Comparison of ENCODE assay signal across 17 cellular contexts in the genomic region with DNA sequence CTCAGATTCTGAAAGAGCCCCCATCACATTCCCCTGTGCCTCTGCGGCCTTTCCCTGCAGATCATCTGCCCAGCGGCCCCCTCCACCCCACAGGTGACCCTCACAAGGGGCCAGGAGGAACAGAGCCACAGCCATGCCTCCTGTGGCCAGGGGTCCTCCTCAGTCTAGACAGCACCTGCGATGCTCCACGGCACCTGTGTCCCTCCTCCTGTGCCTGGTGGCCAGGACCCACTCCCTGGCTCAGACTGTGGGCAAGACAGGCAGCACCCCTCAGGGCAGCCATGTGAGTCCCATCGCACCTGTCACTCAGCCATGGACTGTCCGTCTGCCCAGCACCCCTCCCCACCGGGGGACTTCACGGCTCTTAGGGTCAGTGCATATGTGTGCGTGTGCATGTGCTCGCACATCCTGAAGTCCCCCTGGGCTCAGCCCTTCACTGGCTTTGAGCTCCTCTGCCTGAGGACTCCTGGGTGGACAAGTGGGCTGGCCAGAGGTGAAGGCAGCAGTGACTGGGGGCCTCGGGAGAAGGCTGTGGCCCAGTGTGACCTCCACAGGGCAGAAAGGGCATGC.
"Had no signal": no experiment of that assay in that cellular context is flagged by ENCODE, and none has a peak within 500 bp of the region (broad histone marks: within the 10 kb centered on the region; RNA-seq: fewer than 3 reads in every experiment).

No MANE protein-coding gene starts in this region.

- H3K9me3 Mint-ChIP-seq: activated naive CD8-positive, alpha-beta T cell treated with anti-CD3 and anti-CD28 coated beads for 36 hours; activated T-cell treated with anti-CD3 and anti-CD28 coated beads, Interleukin-2, amount 50 U/mL, for 4 hours; nephron progenitor cell had no signal

- H3K27ac ChIP-seq: coronary artery, esophagus muscularis mucosa, uterus had no signal

- H3K4me1 Mint-ChIP-seq: activated naive CD8-positive, alpha-beta T cell treated with anti-CD3 and anti-CD28 coated beads for 36 hours had no signal

- DNase-seq: activated CD8-positive, alpha-beta memory T cell treated with anti-CD3 and anti-CD28 coated beads, Interleukin-2, amount 50 U/mL, for 4 hours; activated naive CD4-positive, alpha-beta T cell treated with Interleukin-2 at 50 U/mL for 16 hours; activated naive CD8-positive, alpha-beta T cell treated with anti-CD3 and anti-CD28 coated beads for 36 hours; activated T-cell treated with anti-CD3 and anti-CD28 coated beads, Interleukin-2, amount 50 U/mL, for 4 hours; hypothalamus; mesenchymal stem cell; nephron progenitor cell; occipital lobe; retina; stimulated activated CD4-positive, alpha-beta T cell treated with anti-CD3 and anti-CD28 coated beads, Interleukin-4, amount 100 ng/mL, for 4 hours; T-helper 9 cell; uterus had no signal

- FAIRE-seq: astrocyte, frontal cortex, islet of Langerhans had no signal

- H3K4me3 ChIP-seq: coronary artery, esophagus muscularis mucosa, uterus had no signal

- H3K4me1 ChIP-seq: uterus had no signal

- ATAC-seq: activated T-cell treated with anti-CD3 and anti-CD28 coated beads, Interleukin-2, amount 50 U/mL, for 4 hours had no signal

- H3K9me3 ChIP-seq: esophagus muscularis mucosa, uterus had no signal

- H3K4me3 Mint-ChIP-seq: activated naive CD8-positive, alpha-beta T cell treated with anti-CD3 and anti-CD28 coated beads for 36 hours; activated T-cell treated with anti-CD3 and anti-CD28 coated beads, Interleukin-2, amount 50 U/mL, for 4 hours; nephron progenitor cell had no signal

- H3K27me3 Mint-ChIP-seq: activated naive CD8-positive, alpha-beta T cell treated with anti-CD3 and anti-CD28 coated beads for 36 hours had no signal

- H3K27ac Mint-ChIP-seq: activated naive CD8-positive, alpha-beta T cell treated with anti-CD3 and anti-CD28 coated beads for 36 hours; nephron progenitor cell had no signal

- H3K36me3 ChIP-seq: uterus had no signal

- H3K27me3 ChIP-seq: esophagus muscularis mucosa, uterus had no signal
